In genomic region chr12:48852734-48853168, GRCh38 we compare ENCODE assay signal across 7 cellular contexts. TPM values are rescaled to one million over a fixed set of nuclear protein-coding genes. Genes with fewer than 3 reads are reported as not detected.
A peak's percentile ranks its signal among the peaks of the same experiment; 100 is the strongest.
DNase-seq lines count a peak whose midpoint lies in the region; ATAC-seq and TF ChIP-seq lines count a peak whose summit lies in the region.

No MANE protein-coding gene starts in this region.

- intact Hi-C loops in esophagus muscularis mucosa (cut with DNase I): loop anchor here (1.0 to 5.0 kb wide), 2 partner anchors 38 to 85 kb away; no protein-coding TSS in a partner anchor

- 2% methylated on average over 5 of the region's 5 CpGs for WGBS in esophagus muscularis mucosa

- TF ChIP-seq POLR2A in Peyer's patch (IDR thresholded peaks at IDR 0.05): no peak
- TF ChIP-seq POLR2A in esophagus muscularis mucosa (IDR thresholded peaks at IDR 0.05; ENCODE audit: low read depth): no peak

- ATAC-seq in GM21825 (IDR thresholded peaks at IDR 0.05; ENCODE audit: unreplicated experiment) (peak; percentile 1), GM18867 (IDR thresholded peaks at IDR 0.05; ENCODE audit: unreplicated experiment) (no peak), HG02642 (IDR thresholded peaks at IDR 0.05; ENCODE audit: poor library complexity, unreplicated experiment) (no peak)

- H3K4me3 ChIP-seq in Peyer's patch: peak overlapping the region; percentile 70 to 82 (median 78)
- H3K4me3 ChIP-seq in esophagus muscularis mucosa: peak overlapping the region; percentile 74 to 94 (median 90)
- peak overlapping the region; percentile 98 for H3K4me3 ChIP-seq in rectal smooth muscle tissue (ENCODE audit: low read length)

- DNase-seq in Peyer's patch (no peak), esophagus muscularis mucosa (ENCODE audit: extremely low spot score) (no peak), kidney glomerular epithelial cell (lab: John Stamatoyannopoulos, UW) (no peak)

- TF ChIP-seq CTCF in Peyer's patch (IDR thresholded peaks at IDR 0.05) (no peak), esophagus muscularis mucosa (IDR thresholded peaks at IDR 0.05) (no peak)

- peak overlapping the region; percentile 0 for H3K9ac ChIP-seq in rectal smooth muscle tissue (ENCODE audit: low read length)

- H3K36me3 ChIP-seq in Peyer's patch (no peaks in the 10 kb centered on the region), esophagus muscularis mucosa (peaks cover 0 to 21% (median 0%) of the 10 kb centered on the region in 4 donors), rectal smooth muscle tissue (ENCODE audit: control insufficient read depth, insufficient read depth, low read length) (no peaks in the 10 kb centered on the region)

- TF ChIP-seq EP300 in esophagus muscularis mucosa (IDR thresholded peaks at IDR 0.05): no peak

- H3K27ac ChIP-seq in Peyer's patch (peak overlapping the region; percentile 79 to 89 (median 84)), esophagus muscularis mucosa (replicated peaks in 1 of 4) (peak overlapping the region; percentile 80 to 94 (median 84)), rectal smooth muscle tissue (ENCODE audit: low read depth, low read length) (peak overlapping the region; percentile 80)

- no peaks in the 10 kb centered on the region for H3K27me3 ChIP-seq in Peyer's patch
- H3K27me3 ChIP-seq in esophagus muscularis mucosa: no peaks in the 10 kb centered on the region
- no peaks in the 10 kb centered on the region for H3K27me3 ChIP-seq in rectal smooth muscle tissue (ENCODE audit: control insufficient read depth, insufficient read depth, low read length)

- H3K9me3 ChIP-seq in Peyer's patch: no peaks in the 10 kb centered on the region
- no peaks in the 10 kb centered on the region for H3K9me3 ChIP-seq in esophagus muscularis mucosa

- H3K4me1 ChIP-seq in Peyer's patch (peaks cover 0 to 29% (median 5%) of the 10 kb centered on the region in 4 donors), esophagus muscularis mucosa (peaks cover 26 to 34% (median 29%) of the 10 kb centered on the region in 4 donors), rectal smooth muscle tissue (ENCODE audit: control insufficient read depth, insufficient read depth, low read length) (peaks cover 9% of the 10 kb centered on the region)

RNA-seq across cellular contexts. Expression of gene DDX23, which starts 0.8 kb away (rescaled TPM):
- total RNA-seq in Peyer's patch (100 to 1,000 TPM in 2 of 4 donors, 10 to 100 TPM in 2; 68.0 to 143 (median 104) TPM), esophagus muscularis mucosa (10 to 100 TPM; 51.1 to 88.3 (median 74.1) TPM)

RNA-seq across cellular contexts. Expression of gene RND1, which starts 12.9 kb away (rescaled TPM):
- 1 to 10 TPM in 2 of 4 donors, under 1 TPM in 1, not detected in 1; 0.80 to 2.2 (median 1.6) TPM for total RNA-seq in Peyer's patch
- total RNA-seq in esophagus muscularis mucosa: 1 to 10 TPM in 1 of 4 donors, under 1 TPM in 2, not detected in 1; 0.29 to 6.5 (median 0.32) TPM

RNA-seq across cellular contexts. Expression of gene CACNB3, which starts 34.5 kb away (rescaled TPM):
- 10 to 100 TPM; 10.2 to 47.0 (median 35.6) TPM for total RNA-seq in Peyer's patch
- total RNA-seq in esophagus muscularis mucosa: 10 to 100 TPM; 11.6 to 41.0 (median 28.4) TPM
